In the genomic region with DNA sequence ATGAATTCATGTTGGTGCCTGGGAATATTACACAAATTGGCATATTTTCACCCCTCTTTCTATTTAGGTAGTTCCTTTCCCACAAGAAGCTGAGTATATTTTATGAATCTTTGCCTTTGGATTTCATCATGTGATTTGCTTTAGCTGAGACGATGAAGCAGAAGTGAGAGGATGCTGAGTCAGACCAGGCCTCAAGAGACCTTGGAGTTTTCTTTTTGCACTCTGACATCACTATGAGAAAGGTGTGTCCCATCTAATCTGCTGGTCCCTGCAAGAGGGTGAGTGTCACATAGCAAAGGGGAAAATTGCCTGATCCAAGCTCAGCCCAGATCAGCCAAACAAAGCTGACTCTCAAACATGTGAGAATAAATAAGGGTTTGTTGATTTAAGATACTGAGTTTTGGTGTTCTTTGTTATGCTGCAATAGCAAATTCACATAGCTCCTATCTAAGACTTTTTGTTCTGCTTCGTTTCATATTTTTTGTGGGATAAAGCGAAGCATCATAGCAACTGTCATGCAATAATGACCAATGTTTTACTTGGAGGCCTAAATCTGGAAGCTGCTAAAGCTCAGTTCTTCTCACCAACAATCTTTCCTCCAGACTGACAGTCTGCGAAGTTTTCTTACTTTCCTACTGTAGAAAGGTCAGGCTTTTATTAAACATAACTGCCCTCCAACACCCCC, we compare ENCODE assay signal across 14 cellular contexts.
DNase-seq lines count a peak whose midpoint lies in the region; ATAC-seq and TF ChIP-seq lines count a peak whose summit lies in the region.
"Had no signal": no experiment of that assay in that cellular context is flagged by ENCODE, and none has a peak within 500 bp of the region (broad histone marks: within the 10 kb centered on the region; RNA-seq: fewer than 3 reads in every experiment).

No MANE protein-coding gene starts in this region.

- TF ChIP-seq CTCF in nephron (IDR thresholded peaks at IDR 0.05; ENCODE audit: unreplicated experiment in 3 of 3): no peak

- peak overlapping the region in 2 of 3 experiments; percentile 46 to 65 for H3K27ac Mint-ChIP-seq in nephron
- H3K27ac Mint-ChIP-seq in CD4-positive, alpha-beta memory T cell: no peak overlapping the region
- H3K27ac Mint-ChIP-seq in immature natural killer cell: no peak overlapping the region
- H3K27ac Mint-ChIP-seq: stimulated activated naive CD8-positive, alpha-beta T cell treated with anti-CD3 and anti-CD28 coated beads, Interleukin-15, amount 100 ng/mL, for 72 hours had no signal

- peaks cover 17% of the 10 kb centered on the region for H3K4me1 Mint-ChIP-seq in nephron
- H3K4me1 Mint-ChIP-seq in CD4-positive, alpha-beta memory T cell: no peaks in the 10 kb centered on the region
- H3K4me1 Mint-ChIP-seq in immature natural killer cell: no peaks in the 10 kb centered on the region
- H3K4me1 Mint-ChIP-seq: central memory CD8-positive, alpha-beta T cell; stimulated activated naive CD8-positive, alpha-beta T cell treated with anti-CD3 and anti-CD28 coated beads, Interleukin-15, amount 100 ng/mL, for 72 hours had no signal

- no peak overlapping the region for H3K27ac ChIP-seq in CD4-positive, alpha-beta memory T cell (ENCODE audit: low read depth, low read length)

- H3K4me3 Mint-ChIP-seq in nephron (no peak overlapping the region), immature natural killer cell (no peak overlapping the region)
- H3K4me3 Mint-ChIP-seq in CD4-positive, alpha-beta memory T cell: no peak overlapping the region
- H3K4me3 Mint-ChIP-seq: central memory CD8-positive, alpha-beta T cell; stimulated activated naive CD8-positive, alpha-beta T cell treated with anti-CD3 and anti-CD28 coated beads, Interleukin-15, amount 100 ng/mL, for 72 hours had no signal

- DNase-seq in amniotic epithelial cell (ENCODE audit: low read depth) (peak; percentile 79), immature natural killer cell (no peak), DMS79 (lab: John Stamatoyannopoulos, UW) (no peak)
- no peak for DNase-seq in activated naive CD4-positive, alpha-beta T cell (lab: John Stamatoyannopoulos, UW)
- DNase-seq in CD4-positive, alpha-beta memory T cell: no peak
- DNase-seq: activated CD8-positive, alpha-beta memory T cell treated with anti-CD3 and anti-CD28 coated beads, Interleukin-2, amount 50 U/mL, for 48 hours; head of caudate nucleus; KG1; NCI-H524 treated with DMSO at 0.1 percent for 48 hours; stimulated activated naive CD8-positive, alpha-beta T cell treated with anti-CD3 and anti-CD28 coated beads, Interleukin-15, amount 100 ng/mL, for 72 hours had no signal

- POLR2A ChIA-PET in CD4-positive, alpha-beta memory T cell (lab: Charles Lee; ENCODE audit: partially characterized antibody): no interaction called here

- H3K4me1 ChIP-seq in CD4-positive, alpha-beta memory T cell (ENCODE audit: insufficient read depth, low read length): no peaks in the 10 kb centered on the region

- no peaks in the 10 kb centered on the region for H3K27me3 Mint-ChIP-seq in nephron (ENCODE audit: low read depth)
- no peaks in the 10 kb centered on the region for H3K27me3 Mint-ChIP-seq in CD4-positive, alpha-beta memory T cell
- H3K27me3 Mint-ChIP-seq in immature natural killer cell (ENCODE audit: low read depth in 3 of 3): peaks cover 0 to 2% (median 0%) of the 10 kb centered on the region in 3 donors
- H3K27me3 Mint-ChIP-seq: central memory CD8-positive, alpha-beta T cell; stimulated activated naive CD8-positive, alpha-beta T cell treated with anti-CD3 and anti-CD28 coated beads, Interleukin-15, amount 100 ng/mL, for 72 hours had no signal

- intact Hi-C loops in CD4-positive, alpha-beta memory T cell (cut with micrococcal nuclease): no loop called here

- H3K9me3 ChIP-seq in CD4-positive, alpha-beta memory T cell (ENCODE audit: control insufficient read depth in 1 of 2, low read length in 2 of 2): no peaks in the 10 kb centered on the region

- H3K36me3 ChIP-seq in CD4-positive, alpha-beta memory T cell (ENCODE audit: insufficient read depth, low read length): no peaks in the 10 kb centered on the region

- CTCF ChIA-PET in CD4-positive, alpha-beta memory T cell (lab: Charles Lee; ENCODE audit: partially characterized antibody): no interaction called here

- H3K9me3 Mint-ChIP-seq in nephron (peaks cover 3% of the 10 kb centered on the region), immature natural killer cell (peaks cover 0 to 10% (median 1%) of the 10 kb centered on the region in 6 donors)
- H3K9me3 Mint-ChIP-seq in CD4-positive, alpha-beta memory T cell: peaks cover 0 to 5% (median 0%) of the 10 kb centered on the region in 8 donors
- H3K9me3 Mint-ChIP-seq: stimulated activated naive CD8-positive, alpha-beta T cell treated with anti-CD3 and anti-CD28 coated beads, Interleukin-15, amount 100 ng/mL, for 72 hours had no signal

- ATAC-seq in GM19395 (IDR thresholded peaks at IDR 0.05; ENCODE audit: unreplicated experiment) (peak; percentile 80), HG03039 (IDR thresholded peaks at IDR 0.05; ENCODE audit: unreplicated experiment) (peak; percentile 86)
- ATAC-seq: stimulated activated naive CD8-positive, alpha-beta T cell treated with anti-CD3 and anti-CD28 coated beads, Interleukin-15, amount 100 ng/mL, for 72 hours had no signal

- H3K27me3 ChIP-seq in CD4-positive, alpha-beta memory T cell (ENCODE audit: insufficient read depth, low read length): no peaks in the 10 kb centered on the region

- H3K36me3 Mint-ChIP-seq in nephron (ENCODE audit: low read depth): no peaks in the 10 kb centered on the region
- no peaks in the 10 kb centered on the region for H3K36me3 Mint-ChIP-seq in CD4-positive, alpha-beta memory T cell
- H3K36me3 Mint-ChIP-seq in immature natural killer cell: no peaks in the 10 kb centered on the region

- no peak overlapping the region for H3K4me3 ChIP-seq in CD4-positive, alpha-beta memory T cell (ENCODE audit: low read length in 2 of 2)

Comparison
In these comparisons a context has a peak if more than half of its experiments do, and no peak if none do; other contexts are left out.
1. H3K27ac Mint-ChIP-seq: peak in nephron (2 of 3); none in CD4-positive, alpha-beta memory T cell (0 of 7) and immature natural killer cell (0 of 6).